ENCODE assay signal across 8 cellular contexts in the genomic region with DNA sequence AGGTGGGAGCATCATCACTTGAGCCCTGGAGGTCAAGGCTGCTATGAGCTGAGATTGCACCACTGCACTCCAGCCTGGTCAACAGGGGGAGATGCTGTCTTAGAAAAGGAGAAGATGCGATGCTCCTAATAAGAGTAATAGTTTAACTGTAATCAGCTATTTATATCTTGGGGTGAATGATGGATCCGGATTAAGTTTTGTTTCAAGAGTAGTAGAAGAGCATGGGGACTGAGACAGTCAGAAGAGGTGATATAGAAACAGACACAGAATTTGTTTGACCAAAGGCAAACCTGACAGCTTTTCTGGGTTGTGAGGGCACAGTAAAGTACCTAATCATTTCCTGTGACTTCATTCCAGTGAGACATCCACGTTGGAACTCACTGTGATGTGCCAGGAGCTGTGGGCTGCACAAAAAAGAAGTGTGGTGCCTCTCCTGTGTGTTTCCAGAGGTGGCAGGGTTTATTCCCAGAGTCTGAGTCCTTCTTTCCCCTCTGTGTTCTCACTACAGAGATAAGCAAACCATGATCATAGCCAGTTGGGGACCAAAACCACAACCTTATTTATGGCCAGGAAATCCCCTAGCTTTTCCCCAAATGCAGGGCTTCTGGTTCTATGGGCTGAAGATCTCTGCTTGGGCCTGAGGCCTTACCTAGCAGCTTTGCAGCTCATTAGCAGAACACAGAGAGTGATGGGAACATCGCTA.
DNase-seq lines count a peak whose midpoint lies in the region; ATAC-seq and TF ChIP-seq lines count a peak whose summit lies in the region.

No MANE protein-coding gene starts in this region.

- peak overlapping the region; percentile 83 for H3K27ac Mint-ChIP-seq in activated CD4-positive, alpha-beta T cell treated with anti-CD3 and anti-CD28 coated beads for 36 hours

- DNase-seq in activated CD4-positive, alpha-beta T cell treated with anti-CD3 and anti-CD28 coated beads for 36 hours, result peak; percentile 49
- no peak for DNase-seq in activated CD4-positive, alpha-beta T cell treated with anti-CD3 and anti-CD28 coated beads for 1 hour
- peak; percentile 77 for DNase-seq in M059J (ENCODE audit: low read depth)
- peak; percentile 2 to 11 for DNase-seq in erythroblast (lab: John Stamatoyannopoulos, UW)
- DNase-seq in central memory CD4-positive, alpha-beta T cell, result no peak
- DNase-seq in NCI-H2081 treated with DMSO at 0.1 percent for 48 hours (lab: John Stamatoyannopoulos, UW), result no peak
- no peak for DNase-seq in NCI-H524 treated with DMSO at 0.1 percent for 48 hours (lab: John Stamatoyannopoulos, UW)

- POLR2A ChIA-PET in activated CD4-positive, alpha-beta T cell treated with anti-CD3 and anti-CD28 coated beads for 36 hours (lab: Charles Lee), result interaction anchor here (1.0 kb wide), 1 partner anchor 279 kb away, joined by 3 read pairs; no protein-coding TSS in a partner anchor

- no peak for TF ChIP-seq POLR2A in erythroblast (IDR thresholded peaks at IDR 0.05; ENCODE audit: low read length)

- peak overlapping the region; percentile 5 for H3K4me3 Mint-ChIP-seq in activated CD4-positive, alpha-beta T cell treated with anti-CD3 and anti-CD28 coated beads for 36 hours

- no peaks in the 10 kb centered on the region for H3K9me3 Mint-ChIP-seq in activated CD4-positive, alpha-beta T cell treated with anti-CD3 and anti-CD28 coated beads for 36 hours (ENCODE audit: low read depth)

- CTCF ChIA-PET in activated CD4-positive, alpha-beta T cell treated with anti-CD3 and anti-CD28 coated beads for 36 hours (lab: Charles Lee), result interaction anchor here (0.8 to 2.1 kb wide), 9 partner anchors 8 to 297 kb away, joined by 3 to 9 read pairs (median 3); a partner anchor contains a TSS

- H3K27me3 Mint-ChIP-seq in activated CD4-positive, alpha-beta T cell treated with anti-CD3 and anti-CD28 coated beads for 36 hours, result no peaks in the 10 kb centered on the region

- H3K36me3 Mint-ChIP-seq in activated CD4-positive, alpha-beta T cell treated with anti-CD3 and anti-CD28 coated beads for 36 hours (ENCODE audit: low read depth), result peaks cover 2% of the 10 kb centered on the region

- peak; percentile 70 for ATAC-seq in activated CD4-positive, alpha-beta T cell treated with anti-CD3 and anti-CD28 coated beads for 36 hours
- peak; percentile 64 for ATAC-seq in GM21825 (IDR thresholded peaks at IDR 0.05; ENCODE audit: unreplicated experiment)

- H3K4me1 Mint-ChIP-seq in activated CD4-positive, alpha-beta T cell treated with anti-CD3 and anti-CD28 coated beads for 36 hours, result peaks cover 33% of the 10 kb centered on the region

- intact Hi-C loops in activated CD4-positive, alpha-beta T cell treated with anti-CD3 and anti-CD28 coated beads for 36 hours (cut with DNase I, micrococcal nuclease), result loop anchor here (2.0 to 5.0 kb wide), 4 partner anchors 28 to 184 kb away; no protein-coding TSS in a partner anchor

Comparison
In these comparisons a context has a peak if more than half of its experiments do, and no peak if none do; other contexts are left out.
1. DNase-seq: peak in activated CD4-positive, alpha-beta T cell treated with anti-CD3 and anti-CD28 coated beads for 36 hours (single experiment), M059J (single experiment) and erythroblast (2 of 2); none in activated CD4-positive, alpha-beta T cell treated with anti-CD3 and anti-CD28 coated beads for 1 hour (single experiment), central memory CD4-positive, alpha-beta T cell (single experiment), NCI-H2081 treated with DMSO at 0.1 percent for 48 hours (single experiment) and NCI-H524 treated with DMSO at 0.1 percent for 48 hours (single experiment).